23 cellular contexts compared by ENCODE assay signal in the genomic region with DNA sequence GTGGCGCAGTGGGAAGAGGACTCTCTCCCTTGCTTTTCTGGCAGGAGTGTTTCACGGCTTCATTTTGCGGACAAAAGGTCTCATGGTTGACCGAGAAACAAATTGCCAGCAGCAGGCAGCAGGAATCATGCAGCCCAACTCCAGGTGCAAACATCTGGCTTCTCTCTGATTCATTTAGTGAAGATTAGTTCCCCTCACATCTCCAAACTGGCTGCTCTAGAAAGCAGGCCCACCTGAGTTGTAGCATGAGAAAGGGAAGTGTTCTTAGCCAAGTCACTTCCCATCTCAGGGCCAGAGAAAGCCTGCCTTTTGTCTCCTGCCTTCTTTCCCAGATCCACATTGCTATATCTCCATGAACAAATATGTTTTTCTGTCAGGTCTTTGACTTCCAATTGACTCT.
"Had no signal": no experiment of that assay in that cellular context is flagged by ENCODE, and none has a peak within 500 bp of the region (broad histone marks: within the 10 kb centered on the region; RNA-seq: fewer than 3 reads in every experiment).

No MANE protein-coding gene starts in this region.

- H3K36me3 Mint-ChIP-seq: activated CD4-positive, alpha-beta memory T cell treated with anti-CD3 and anti-CD28 coated beads for 36 hours; activated naive CD8-positive, alpha-beta T cell treated with anti-CD3 and anti-CD28 coated beads for 36 hours; WTC11 had no signal

- H3K27me3 ChIP-seq: SJSA1 had no signal

- H3K9me3 Mint-ChIP-seq: activated CD4-positive, alpha-beta memory T cell treated with anti-CD3 and anti-CD28 coated beads for 36 hours; activated naive CD4-positive, alpha-beta T cell treated with anti-CD3 and anti-CD28 coated beads for 36 hours; activated naive CD8-positive, alpha-beta T cell treated with anti-CD3 and anti-CD28 coated beads for 36 hours; activated T-helper 17 cell treated with anti-CD3 and anti-CD28 coated beads, Interleukin-2, amount 50 U/mL, for 72 hours; T-helper 1 cell treated with Interleukin-12 subunit alpha and Interleukin-12 subunit beta and Interleukin-4 antibody, amounts not matched to agents 30 μg/mL and 1 μg/mL, for 36 hours; WTC11 had no signal

- ATAC-seq: activated T-helper 17 cell treated with anti-CD3 and anti-CD28 coated beads, Interleukin-2, amount 50 U/mL, for 72 hours; Panc1; WTC11 had no signal

- DNase-seq: activated CD4-positive, alpha-beta memory T cell treated with anti-CD3 and anti-CD28 coated beads for 36 hours; activated CD4-positive, alpha-beta T cell treated with anti-CD3 and anti-CD28 coated beads for 48 hours; activated CD4-positive, CD25-positive, alpha-beta regulatory T cell treated with anti-CD3 and anti-CD28 coated beads, Interleukin-2, amount 50 U/mL, for 72 hours; activated CD8-positive, alpha-beta memory T cell treated with anti-CD3 and anti-CD28 coated beads for 24 hours; activated gamma-delta T cell; activated naive CD4-positive, alpha-beta T cell treated with anti-CD3 and anti-CD28 coated beads for 36 hours; activated naive CD8-positive, alpha-beta T cell treated with anti-CD3 and anti-CD28 coated beads for 36 hours; activated T-cell treated with anti-CD3 and anti-CD28 coated beads for 4 hours; activated T-cell treated with anti-CD3 and anti-CD28 coated beads, Interleukin-2, amount 50 U/mL, for 48 hours; anterior cingulate cortex; cerebellar nuclear complex; MM.1S; NCI-H1105; NCI-H1436; NCI-H2029 treated with DMSO at 0.1 percent for 48 hours; NCI-H748 treated with DMSO at 0.1 percent for 48 hours; OCI-M1; SHP77 had no signal

- H3K36me3 ChIP-seq: SJSA1 had no signal

- H3K4me3 ChIP-seq: SJSA1 had no signal

- H3K27ac Mint-ChIP-seq: activated CD4-positive, alpha-beta memory T cell treated with anti-CD3 and anti-CD28 coated beads for 36 hours; activated naive CD4-positive, alpha-beta T cell treated with anti-CD3 and anti-CD28 coated beads for 36 hours; activated naive CD8-positive, alpha-beta T cell treated with anti-CD3 and anti-CD28 coated beads for 36 hours; activated T-helper 17 cell treated with anti-CD3 and anti-CD28 coated beads, Interleukin-2, amount 50 U/mL, for 72 hours; T-helper 1 cell treated with Interleukin-12 subunit alpha and Interleukin-12 subunit beta and Interleukin-4 antibody, amounts not matched to agents 30 μg/mL and 1 μg/mL, for 36 hours; WTC11 had no signal
